ENCODE assay signal across 11 cellular contexts in genomic region chr6:89347825-89348224, GRCh38. TPM values are rescaled to one million over a fixed set of nuclear protein-coding genes. Genes with fewer than 3 reads are reported as not detected.
DNase-seq lines count a peak whose midpoint lies in the region; ATAC-seq, FAIRE-seq and TF ChIP-seq lines count a peak whose summit lies in the region.
"Had no signal": no experiment of that assay in that cellular context is flagged by ENCODE, and none has a peak within 500 bp of the region (broad histone marks: within the 10 kb centered on the region; RNA-seq: fewer than 3 reads in every experiment).

No MANE protein-coding gene starts in this region.

- 73% methylated on average over 2 of the region's 2 CpGs for WGBS in SK-N-SH (ENCODE audit: low lambda C conversion rate)
- 44% methylated on average over 2 of the region's 2 CpGs for WGBS in smooth muscle cell (ENCODE audit: low lambda C conversion rate)

- peaks cover 47% of the 10 kb centered on the region for H3K4me1 Mint-ChIP-seq in stimulated activated naive CD8-positive, alpha-beta T cell treated with anti-CD3 and anti-CD28 coated beads, Interleukin-15, amount 100 ng/mL, for 72 hours

- H3F3A ChIP-seq in SK-N-SH (replicated peaks; ENCODE audit: insufficient read depth) (peaks cover 7% of the 10 kb centered on the region), smooth muscle cell (ENCODE audit: low read depth) (no peaks in the 10 kb centered on the region)

- H3K9me3 ChIP-seq in SK-N-SH = no peaks in the 10 kb centered on the region
- no peaks in the 10 kb centered on the region for H3K9me3 ChIP-seq in smooth muscle cell (replicated peaks; ENCODE audit: low read depth)

- TF ChIP-seq CTCF in SK-N-SH (IDR thresholded peaks at IDR 0.05) (no peak), smooth muscle cell (IDR thresholded peaks at IDR 0.05; ENCODE audit: borderline replicate concordance, insufficient read depth, poor library complexity, severe bottlenecking) (no peak)

- H3K36me3 ChIP-seq in SK-N-SH (replicated peaks in 1 of 2; ENCODE audit: control insufficient read depth in 1 of 2, insufficient read depth in 2 of 2, low read length in 1 of 2) = peaks cover 0 to 3% of the 10 kb centered on the region in 2 experiments
- no peaks in the 10 kb centered on the region for H3K36me3 ChIP-seq in smooth muscle cell (ENCODE audit: low read depth)

- H2AFZ ChIP-seq in SK-N-SH (ENCODE audit: low read depth) (no peak overlapping the region), smooth muscle cell (ENCODE audit: low read depth) (no peak overlapping the region)

- FAIRE-seq in RCC 7860 (lab: Jason Lieb, UNC) = no peak
- FAIRE-seq: TTC549 had no signal

- H3K4me1 ChIP-seq in SK-N-SH (ENCODE audit: control insufficient read depth in 1 of 2, insufficient read depth in 2 of 2, low read depth in 1 of 2, low read length in 1 of 2) (peaks cover 19 to 26% of the 10 kb centered on the region in 2 experiments), smooth muscle cell (ENCODE audit: low read depth) (peaks cover 32% of the 10 kb centered on the region)

- peaks cover 61% of the 10 kb centered on the region for H4K20me1 ChIP-seq in SK-N-SH (ENCODE audit: insufficient read depth)
- peaks cover 93% of the 10 kb centered on the region for H4K20me1 ChIP-seq in smooth muscle cell (ENCODE audit: low read depth)

- H3K27ac ChIP-seq in SK-N-SH (ENCODE audit: low read depth in 2 of 2, low read length in 1 of 2) = no peak overlapping the region
- peak overlapping the region; percentile 99 for H3K27ac ChIP-seq in smooth muscle cell (ENCODE audit: low read depth)

- DNase-seq in SK-N-SH (no peak), RCC 7860 (ENCODE audit: low spot score) (peak; percentile 29), glomerular visceral epithelial cell (ENCODE audit: extremely low spot score) (peak; percentile 55), smooth muscle cell (lab: John Stamatoyannopoulos, UW; ENCODE audit: unreplicated experiment) (no peak)
- DNase-seq in activated CD4-positive, alpha-beta T cell treated with anti-CD3 and anti-CD28 coated beads for 48 hours = no peak
- DNase-seq in stimulated activated naive CD8-positive, alpha-beta T cell treated with anti-CD3 and anti-CD28 coated beads, Interleukin-15, amount 100 ng/mL, for 72 hours = no peak
- DNase-seq: NK-92 treated with Interleukin-12 subunit alpha and Interleukin-12 subunit beta, amount 100 ng/mL, for 24 hours; stimulated activated naive CD4-positive, alpha-beta T cell had no signal

- H3K9ac ChIP-seq in SK-N-SH = no peak overlapping the region
- peak overlapping the region; percentile 32 for H3K9ac ChIP-seq in smooth muscle cell (ENCODE audit: low read depth)

- no peak for TF ChIP-seq RAD21 in SK-N-SH (IDR thresholded peaks at IDR 0.05; ENCODE audit: low read length)

- H3K27me3 Mint-ChIP-seq in stimulated activated naive CD8-positive, alpha-beta T cell treated with anti-CD3 and anti-CD28 coated beads, Interleukin-15, amount 100 ng/mL, for 72 hours = no peaks in the 10 kb centered on the region

- H3K79me2 ChIP-seq in SK-N-SH (ENCODE audit: insufficient read depth) (peaks cover 97% of the 10 kb centered on the region), smooth muscle cell (ENCODE audit: low read depth) (peaks cover 97% of the 10 kb centered on the region)

- H3K9me2 ChIP-seq in SK-N-SH = no peaks in the 10 kb centered on the region

- CTCF ChIA-PET in SK-N-SH (lab: Yijun Ruan, JAX) = interaction anchor here (2.3 kb wide), 1 partner anchor 24 kb away, joined by 12 read pairs; no protein-coding TSS in a partner anchor

- ATAC-seq in SK-N-SH treated with all-trans-retinoic acid at 6 μM for 48 hours (no peak), HG02623 (IDR thresholded peaks at IDR 0.05; ENCODE audit: unreplicated experiment) (no peak)
- no peak for ATAC-seq in stimulated activated naive CD8-positive, alpha-beta T cell treated with anti-CD3 and anti-CD28 coated beads, Interleukin-15, amount 100 ng/mL, for 72 hours

- H3K27me3 ChIP-seq in SK-N-SH (ENCODE audit: insufficient read depth) = no peaks in the 10 kb centered on the region
- H3K27me3 ChIP-seq in smooth muscle cell (ENCODE audit: low read depth) = no peaks in the 10 kb centered on the region

- H3K4me3 ChIP-seq in SK-N-SH (ENCODE audit: low read depth in 2 of 2, low read length in 1 of 2) (no peak overlapping the region), smooth muscle cell (no peak overlapping the region)

- peak overlapping the region; percentile 27 for H3K4me2 ChIP-seq in SK-N-SH
- peak overlapping the region; percentile 90 for H3K4me2 ChIP-seq in smooth muscle cell

- no peak for TF ChIP-seq EP300 in SK-N-SH (IDR thresholded peaks at IDR 0.05; ENCODE audit: borderline replicate concordance in 1 of 2, low read depth in 1 of 2, low read length in 1 of 2)

- no peak overlapping the region for H3K4me3 Mint-ChIP-seq in stimulated activated naive CD8-positive, alpha-beta T cell treated with anti-CD3 and anti-CD28 coated beads, Interleukin-15, amount 100 ng/mL, for 72 hours

- peaks cover 0 to 4% of the 10 kb centered on the region in 2 donors for H3K9me3 Mint-ChIP-seq in stimulated activated naive CD8-positive, alpha-beta T cell treated with anti-CD3 and anti-CD28 coated beads, Interleukin-15, amount 100 ng/mL, for 72 hours

- POLR2A ChIA-PET in SK-N-SH (lab: Yijun Ruan, JAX) = no interaction called here

- H3K27ac Mint-ChIP-seq in stimulated activated naive CD8-positive, alpha-beta T cell treated with anti-CD3 and anti-CD28 coated beads, Interleukin-15, amount 100 ng/mL, for 72 hours = no peak overlapping the region

TF ChIP-seq in SK-N-SH, 30 proteins besides CTCF, POLR2A, EP300 and RAD21 (continues in another document):
- TF ChIP-seq PBX3 (IDR thresholded peaks at IDR 0.05) = no peak
- no peak for TF ChIP-seq MAX (IDR thresholded peaks at IDR 0.05; ENCODE audit: low read depth)

TF ChIP-seq in SK-N-SH treated with all-trans-retinoic acid at 6 μM for 48 hours, 23 proteins besides CTCF, POLR2A, EP300 and RAD21 (continues in another document):
- TF ChIP-seq SNAI2 (CRISPR knock-in tag; IDR thresholded peaks at IDR 0.05) (no peak), OSR1 (CRISPR knock-in tag; IDR thresholded peaks at IDR 0.05) (no peak), TCF4 (CRISPR knock-in tag; IDR thresholded peaks at IDR 0.05; ENCODE audit: borderline replicate concordance) (no peak), ZNF70 (CRISPR knock-in tag; IDR thresholded peaks at IDR 0.05) (no peak), ARNTL (CRISPR knock-in tag; IDR thresholded peaks at IDR 0.05; ENCODE audit: borderline replicate concordance, low read depth) (no peak), PATZ1 (CRISPR knock-in tag; IDR thresholded peaks at IDR 0.05; ENCODE audit: borderline replicate concordance) (no peak), ZNF8 (CRISPR knock-in tag; IDR thresholded peaks at IDR 0.05) (no peak), ESRRG (CRISPR knock-in tag; IDR thresholded peaks at IDR 0.05) (no peak), TSHZ2 (CRISPR knock-in tag; IDR thresholded peaks at IDR 0.05) (no peak), ZNF565 (CRISPR knock-in tag; conservative IDR thresholded peaks at IDR 0.05; ENCODE audit: low read depth) (no peak)

RNA-seq across cellular contexts. Expression of gene UBE2J1, which starts 4.7 kb away (rescaled TPM):
- 11.3 and 16.2 TPM in 2 replicates for polyA plus RNA-seq in SK-N-SH (2012; rRNA removed)
- polyA plus RNA-seq in SK-N-SH (2012; cell fraction: cytosol; rRNA removed) = 17.5 and 20.7 TPM in 2 replicates
- 7.6 and 10.7 TPM in 2 replicates for polyA plus RNA-seq in SK-N-SH (2012; cell fraction: nucleus; rRNA removed)
- total RNA-seq in smooth muscle cell = 130 and 131 TPM in 2 replicates
- polyA plus RNA-seq in smooth muscle cell = 65.7 and 85.5 TPM in 2 replicates

RNA-seq across cellular contexts. Expression of gene GABRR2, which starts 32.7 kb away (rescaled TPM):
- polyA plus RNA-seq in SK-N-SH (2012; rRNA removed) = 0.08 and 0.18 TPM in 2 replicates
- 0.01 and 0.03 TPM in 2 replicates for polyA plus RNA-seq in SK-N-SH (2012; cell fraction: cytosol; rRNA removed)
- polyA plus RNA-seq in SK-N-SH (2012; cell fraction: nucleus; rRNA removed) = 1.4 and 1.6 TPM in 2 replicates
- total RNA-seq in smooth muscle cell = 0.49 and 3.2 TPM in 2 replicates
- 0.24 and 0.50 TPM in 2 replicates for polyA plus RNA-seq in smooth muscle cell

Comparison
In these comparisons a context has a peak if more than half of its experiments do, and no peak if none do; other contexts are left out.
1. DNase-seq: peak in RCC 7860 (single experiment) and glomerular visceral epithelial cell (single experiment); none in SK-N-SH (single experiment), smooth muscle cell (single experiment), activated CD4-positive, alpha-beta T cell treated with anti-CD3 and anti-CD28 coated beads for 48 hours (single experiment) and stimulated activated naive CD8-positive, alpha-beta T cell treated with anti-CD3 and anti-CD28 coated beads, Interleukin-15, amount 100 ng/mL, for 72 hours (0 of 2).